ENCODE assay signal across 9 cellular contexts in the genomic region with DNA sequence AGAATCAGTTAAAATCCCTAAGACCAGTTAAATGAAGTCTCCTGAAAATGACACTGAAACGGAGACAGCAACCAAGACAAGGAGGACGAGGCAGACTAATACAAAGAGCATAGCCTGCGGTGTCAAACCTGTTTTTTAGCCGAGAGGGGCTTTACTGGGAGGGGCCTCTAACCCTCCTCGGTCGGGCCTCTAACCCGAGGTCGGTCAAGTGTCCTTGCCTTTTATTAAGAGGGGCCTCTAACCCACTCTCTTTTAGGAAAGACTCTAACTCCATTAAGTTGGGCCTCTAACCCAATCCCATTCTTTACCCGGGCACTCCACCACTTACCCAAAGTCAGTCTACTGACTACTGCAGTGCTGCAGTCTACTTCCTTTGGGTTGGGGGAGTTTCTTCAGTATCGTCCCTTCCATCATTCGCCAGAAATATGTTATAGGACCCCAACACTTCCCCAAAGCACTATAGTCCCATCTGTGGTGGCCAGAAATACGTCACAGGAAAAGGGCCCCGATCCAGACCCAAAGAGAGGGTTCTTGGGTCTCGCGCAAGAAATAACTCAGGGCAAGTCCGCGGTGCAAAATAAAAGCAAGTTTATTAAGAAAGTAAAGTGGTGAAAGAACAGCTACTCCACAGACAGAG. TPM values are rescaled to one million over a fixed set of nuclear protein-coding genes. Genes with fewer than 3 reads are reported as not detected.
DNase-seq lines count a peak whose midpoint lies in the region; ATAC-seq, FAIRE-seq and TF ChIP-seq lines count a peak whose summit lies in the region.
"Had no signal": no experiment of that assay in that cellular context is flagged by ENCODE, and none has a peak within 500 bp of the region (broad histone marks: within the 10 kb centered on the region; RNA-seq: fewer than 3 reads in every experiment).

No MANE protein-coding gene starts in this region.

- H2AFZ ChIP-seq in HepG2 (ENCODE audit: low read length) = no peak overlapping the region

- no peaks in the 10 kb centered on the region for H3K27me3 Mint-ChIP-seq in activated CD4-positive, alpha-beta T cell treated with anti-CD3 and anti-CD28 coated beads, Interleukin-2, amount 10 ng/mL, durations not matched to agents 7 days and 5 days
- H3K27me3 Mint-ChIP-seq in activated T-helper 1 cell treated with anti-CD3 and anti-CD28 coated beads, Interleukin-12 subunit alpha, Interleukin-12 subunit beta, Interleukin-2, Interleukin-4 antibody, amounts not matched to agents 30 ng/mL and 10 ng/mL and 1 ng/mL, durations not matched to agents 14 hours and 24 hours and 36 hours (ENCODE audit: insufficient read depth) = no peaks in the 10 kb centered on the region

- H3K9ac ChIP-seq in HepG2 (ENCODE audit: insufficient read depth, low read depth, low read length) = peak overlapping the region; percentile 78

- no peaks in the 10 kb centered on the region for H4K20me1 ChIP-seq in HepG2 (ENCODE audit: insufficient read depth, low read length)

- H3K79me2 ChIP-seq in HepG2 (ENCODE audit: insufficient read depth, low read length) = peaks cover 53% of the 10 kb centered on the region

- H3K9me3 ChIP-seq in HepG2 (ENCODE audit: low read length) (no peaks in the 10 kb centered on the region), testis (no peaks in the 10 kb centered on the region)

- no peaks in the 10 kb centered on the region for H3K36me3 Mint-ChIP-seq in activated CD4-positive, alpha-beta T cell treated with anti-CD3 and anti-CD28 coated beads, Interleukin-2, amount 10 ng/mL, durations not matched to agents 7 days and 5 days (ENCODE audit: low read depth)
- peaks cover 4% of the 10 kb centered on the region for H3K36me3 Mint-ChIP-seq in activated T-helper 1 cell treated with anti-CD3 and anti-CD28 coated beads, Interleukin-12 subunit alpha, Interleukin-12 subunit beta, Interleukin-2, Interleukin-4 antibody, amounts not matched to agents 30 ng/mL and 10 ng/mL and 1 ng/mL, durations not matched to agents 14 hours and 24 hours and 36 hours (ENCODE audit: low read depth)

- H3K36me3 ChIP-seq in HepG2 (replicated peaks in 1 of 2; ENCODE audit: control insufficient read depth in 1 of 2, insufficient read depth in 2 of 2, low read length in 2 of 2) = no peaks in the 10 kb centered on the region; a peak in 1 of 5 replicates
- H3K36me3 ChIP-seq in testis (ENCODE audit: low read depth, missing control alignments) = no peaks in the 10 kb centered on the region

- intact Hi-C loops in activated T-helper 1 cell treated with anti-CD3 and anti-CD28 coated beads, Interleukin-12 subunit alpha, Interleukin-12 subunit beta, Interleukin-2, Interleukin-4 antibody, amounts not matched to agents 30 ng/mL and 10 ng/mL and 1 ng/mL, durations not matched to agents 14 hours and 24 hours and 36 hours (cut with micrococcal nuclease) = no loop called here
- intact Hi-C loops in HepG2 (cut with micrococcal nuclease; ENCODE audit: unreplicated experiment) = no loop called here
- intact Hi-C loops in testis (cut with DNase I; ENCODE audit: low total_unique reads) = no loop called here

- H3K4me2 ChIP-seq in HepG2 (ENCODE audit: low read depth, low read length) = peak overlapping the region; percentile 59

- TF ChIP-seq EP300 in HepG2 (IDR thresholded peaks at IDR 0.05; ENCODE audit: low read depth in 2 of 2, low read length in 2 of 2) (no peak), HepG2 (CRISPR knock-in tag; IDR thresholded peaks at IDR 0.05; ENCODE audit: borderline replicate concordance) (no peak)

- H3K27ac ChIP-seq in HepG2 (ENCODE audit: extremely low read length, insufficient read depth, low read length) (peak overlapping the region; percentile 87), testis (peak overlapping the region; percentile 89 to 97)
- H3K27ac ChIP-seq: VCaP had no signal

- TF ChIP-seq POLR2A in HepG2 (IDR thresholded peaks at IDR 0.05; ENCODE audit: insufficient read depth in 1 of 2, low read depth in 2 of 2, low read length in 2 of 2) = no peak
- TF ChIP-seq POLR2A in testis (IDR thresholded peaks at IDR 0.05) = no peak

- H3K27ac Mint-ChIP-seq in activated CD4-positive, alpha-beta T cell treated with anti-CD3 and anti-CD28 coated beads, Interleukin-2, amount 10 ng/mL, durations not matched to agents 7 days and 5 days = peak overlapping the region; percentile 100
- H3K27ac Mint-ChIP-seq in activated T-helper 1 cell treated with anti-CD3 and anti-CD28 coated beads, Interleukin-12 subunit alpha, Interleukin-12 subunit beta, Interleukin-2, Interleukin-4 antibody, amounts not matched to agents 30 ng/mL and 10 ng/mL and 1 ng/mL, durations not matched to agents 14 hours and 24 hours and 36 hours = peak overlapping the region; percentile 100

- in situ Hi-C loops in HepG2 (cut with HindIII; ENCODE audit: extremely low pct_ligation_motif_present, low pct_unique_long_range_greater_than_20kb) = no loop called here

- H3K9me3 Mint-ChIP-seq in activated CD4-positive, alpha-beta T cell treated with anti-CD3 and anti-CD28 coated beads, Interleukin-2, amount 10 ng/mL, durations not matched to agents 7 days and 5 days = no peaks in the 10 kb centered on the region
- no peaks in the 10 kb centered on the region for H3K9me3 Mint-ChIP-seq in activated T-helper 1 cell treated with anti-CD3 and anti-CD28 coated beads, Interleukin-12 subunit alpha, Interleukin-12 subunit beta, Interleukin-2, Interleukin-4 antibody, amounts not matched to agents 30 ng/mL and 10 ng/mL and 1 ng/mL, durations not matched to agents 14 hours and 24 hours and 36 hours

- no peak for TF ChIP-seq CTCF in HepG2 (CRISPR knock-in tag; IDR thresholded peaks at IDR 0.05)
- no peak for TF ChIP-seq CTCF in testis (IDR thresholded peaks at IDR 0.05)

- peaks cover 7% of the 10 kb centered on the region for H3K4me1 Mint-ChIP-seq in activated CD4-positive, alpha-beta T cell treated with anti-CD3 and anti-CD28 coated beads, Interleukin-2, amount 10 ng/mL, durations not matched to agents 7 days and 5 days
- peaks cover 40% of the 10 kb centered on the region for H3K4me1 Mint-ChIP-seq in activated T-helper 1 cell treated with anti-CD3 and anti-CD28 coated beads, Interleukin-12 subunit alpha, Interleukin-12 subunit beta, Interleukin-2, Interleukin-4 antibody, amounts not matched to agents 30 ng/mL and 10 ng/mL and 1 ng/mL, durations not matched to agents 14 hours and 24 hours and 36 hours (ENCODE audit: low read depth)

- CTCF ChIA-PET in activated CD4-positive, alpha-beta T cell treated with anti-CD3 and anti-CD28 coated beads, Interleukin-2, amount 10 ng/mL, durations not matched to agents 7 days and 5 days (lab: Charles Lee) = interaction anchor here (1.0 to 4.6 kb wide), 3 partner anchors 14 to 124 kb away, joined by 3 to 26 read pairs (median 7); a partner anchor contains a TSS
- CTCF ChIA-PET in HepG2 (lab: Yijun Ruan, JAX; ENCODE audit: low intra/inter-chr PET ratio, low total read pairs) = no interaction called here

- no peak for TF ChIP-seq RAD21 in HepG2 (CRISPR knock-in tag; IDR thresholded peaks at IDR 0.05)

- H3K4me1 ChIP-seq in HepG2 (ENCODE audit: insufficient read depth, low read length) = peaks cover 22% of the 10 kb centered on the region
- H3K4me1 ChIP-seq in testis = peaks cover 13% of the 10 kb centered on the region

- peak; percentile 32 for FAIRE-seq in HepG2 (lab: Jason Lieb, UNC)
- FAIRE-seq in RCC 7860 (lab: Jason Lieb, UNC) = no peak

- no peak for ATAC-seq in HepG2

- BruUV-seq in HepG2 (replicated peaks; lab: Mats Ljungman, UMichigan) = no TSS peak

- POLR2A ChIA-PET in activated CD4-positive, alpha-beta T cell treated with anti-CD3 and anti-CD28 coated beads, Interleukin-2, amount 10 ng/mL, durations not matched to agents 7 days and 5 days (lab: Charles Lee) = no interaction called here
- POLR2A ChIA-PET in HepG2 (lab: Yijun Ruan, JAX) = interaction anchor here (1.7 to 4.2 kb wide), 9 partner anchors 8 to 188 kb away, joined by 5 to 90 read pairs (median 63); a partner anchor contains a TSS

- 62% methylated on average over 17 of the region's 17 CpGs for WGBS in HepG2 (ENCODE audit: low lambda C conversion rate)
- 43 to 49% methylated on average over 17 of the region's 17 CpGs for WGBS in testis, 2 donors

- peak overlapping the region; percentile 63 to 71 (median 67) for H3K4me3 ChIP-seq in HepG2 (replicated peaks in 1 of 3; ENCODE audit: insufficient read depth in 1 of 3, low read depth in 2 of 3, low read length in 3 of 3)
- H3K4me3 ChIP-seq in testis = peak overlapping the region in 1 of 2 donors; percentile 67

- DNase-seq in activated CD4-positive, alpha-beta T cell treated with anti-CD3 and anti-CD28 coated beads, Interleukin-2, amount 10 ng/mL, durations not matched to agents 7 days and 5 days = no peak
- DNase-seq in activated CD4-positive, alpha-beta T cell treated with anti-CD3 and anti-CD28 coated beads for 1 hour = no peak
- no peak for DNase-seq in activated T-helper 1 cell treated with anti-CD3 and anti-CD28 coated beads, Interleukin-12 subunit alpha, Interleukin-12 subunit beta, Interleukin-2, Interleukin-4 antibody, amounts not matched to agents 30 ng/mL and 10 ng/mL and 1 ng/mL, durations not matched to agents 14 hours and 24 hours and 36 hours (ENCODE audit: low spot score)
- DNase-seq in HepG2 (ENCODE audit: low spot score) = no peak
- DNase-seq in testis = no peak
- no peak for DNase-seq in LoVo (ENCODE audit: low spot score)
- DNase-seq in NCI-H2107 treated with DMSO at 0.1 percent for 48 hours (lab: John Stamatoyannopoulos, UW; ENCODE audit: unreplicated experiment) = no peak
- DNase-seq in RCC 7860 (ENCODE audit: low spot score) = no peak

- H3K27me3 ChIP-seq in HepG2 (ENCODE audit: control insufficient read depth in 1 of 2, insufficient read depth in 2 of 2, low read length in 2 of 2) (no peaks in the 10 kb centered on the region; a peak in 1 of 5 replicates), testis (no peaks in the 10 kb centered on the region)

- peak overlapping the region; percentile 86 for H3K4me3 Mint-ChIP-seq in activated CD4-positive, alpha-beta T cell treated with anti-CD3 and anti-CD28 coated beads, Interleukin-2, amount 10 ng/mL, durations not matched to agents 7 days and 5 days
- H3K4me3 Mint-ChIP-seq in activated T-helper 1 cell treated with anti-CD3 and anti-CD28 coated beads, Interleukin-12 subunit alpha, Interleukin-12 subunit beta, Interleukin-2, Interleukin-4 antibody, amounts not matched to agents 30 ng/mL and 10 ng/mL and 1 ng/mL, durations not matched to agents 14 hours and 24 hours and 36 hours = peak overlapping the region; percentile 85

RNA-seq across cellular contexts. Expression of a gene that starts 39.2 kb away (rescaled TPM):
- 1 to 10 TPM; 2.1 to 2.2 TPM for total RNA-seq in activated CD4-positive, alpha-beta T cell treated with anti-CD3 and anti-CD28 coated beads, Interleukin-2, amount 10 ng/mL, durations not matched to agents 7 days and 5 days
- total RNA-seq in activated T-helper 1 cell treated with anti-CD3 and anti-CD28 coated beads, Interleukin-12 subunit alpha, Interleukin-12 subunit beta, Interleukin-2, Interleukin-4 antibody, amounts not matched to agents 30 ng/mL and 10 ng/mL and 1 ng/mL, durations not matched to agents 14 hours and 24 hours and 36 hours = 3.2 and 4.0 TPM in 2 replicates
- total RNA-seq in HepG2 (2016; rRNA removed; fragmentation: Illumina TruSeq; extraction: Trizol) (9.0 and 9.5 TPM in 2 replicates), testis (10 to 100 TPM; 26.5 to 45.6 TPM)
- 4.8 and 5.0 TPM in 2 replicates for total RNA-seq in HepG2 (2016; cell fraction: cytosol; rRNA removed; fragmentation: Illumina TruSeq; extraction: Trizol; ENCODE audit: low read depth)
- 8.2 and 10.0 TPM in 2 replicates for total RNA-seq in HepG2 (2016; cell fraction: insoluble cytoplasmic fraction; rRNA removed; fragmentation: Illumina TruSeq; extraction: Trizol)
- total RNA-seq in HepG2 (2016; cell fraction: membrane; rRNA removed; fragmentation: Illumina TruSeq; extraction: Trizol) = 6.9 and 7.7 TPM in 2 replicates
- total RNA-seq in HepG2 (2016; cell fraction: nucleus; rRNA removed; fragmentation: Illumina TruSeq; extraction: Trizol) = 5.3 and 7.3 TPM in 2 replicates
- polyA plus RNA-seq in HepG2 (2011; rRNA removed) (25.9 and 40.6 TPM in 2 replicates), testis (ENCODE audit: insufficient read depth, low read depth, low replicate concordance) (48.2 TPM)
- polyA plus RNA-seq in HepG2 (2011; cell fraction: cytosol; rRNA removed) = 42.8 and 43.2 TPM in 2 replicates
- 20.5 and 34.1 TPM in 2 replicates for polyA plus RNA-seq in HepG2 (2011; cell fraction: nucleus; rRNA removed)
- 31.5 and 47.6 TPM in 2 replicates for polyA plus RNA-seq in HepG2 (2012)
- polyA plus RNA-seq in HepG2 (2016; cell fraction: cytosol; fragmentation: Illumina TruSeq; extraction: Trizol; ENCODE audit: low read depth) = 2.0 and 2.2 TPM in 2 replicates
- polyA plus RNA-seq in HepG2 (2016; cell fraction: insoluble cytoplasmic fraction; fragmentation: Illumina TruSeq; extraction: Trizol; ENCODE audit: low read depth) = 11.6 and 13.8 TPM in 2 replicates
- 3.2 TPM in 2 replicates for polyA plus RNA-seq in HepG2 (2016; cell fraction: membrane; fragmentation: Illumina TruSeq; extraction: Trizol; ENCODE audit: low read depth)
- 12.2 and 15.4 TPM in 2 replicates for polyA plus RNA-seq in HepG2 (2016; cell fraction: nucleus; fragmentation: Illumina TruSeq; extraction: Trizol; ENCODE audit: insufficient read depth, low read depth)
- 18.8 and 37.1 TPM in 2 replicates for polyA minus RNA-seq in HepG2 (2011; rRNA and poly(A)+ RNA removed; ENCODE audit: low replicate concordance)
- polyA minus RNA-seq in HepG2 (2011; cell fraction: cytosol; rRNA and poly(A)+ RNA removed) = 15.0 and 19.8 TPM in 2 replicates
- 8.9 and 13.3 TPM in 2 replicates for polyA minus RNA-seq in HepG2 (2011; cell fraction: nucleus; rRNA and poly(A)+ RNA removed)
